ENCODE assay signal across 16 cellular contexts in the genomic region with DNA sequence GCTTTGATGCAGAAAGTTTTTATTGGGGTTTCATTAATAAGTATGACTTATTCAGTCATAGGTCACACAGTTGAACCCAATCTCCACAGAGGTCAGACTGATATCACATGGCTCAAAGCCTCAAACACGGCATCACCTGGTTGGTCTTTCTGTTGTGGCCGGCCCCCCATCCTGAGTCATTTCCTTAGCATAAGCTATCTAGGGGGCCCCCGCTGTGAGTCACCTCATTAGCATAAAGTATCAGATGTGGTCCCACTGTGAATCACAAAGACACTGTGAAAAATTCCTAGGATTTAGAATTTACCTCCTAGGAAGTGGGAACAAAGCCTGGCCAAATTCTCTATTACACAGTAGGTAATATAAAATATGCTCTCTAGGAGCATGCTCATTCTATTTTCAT.
DNase-seq lines count a peak whose midpoint lies in the region; ATAC-seq and TF ChIP-seq lines count a peak whose summit lies in the region.
"Had no signal": no experiment of that assay in that cellular context is flagged by ENCODE, and none has a peak within 500 bp of the region (broad histone marks: within the 10 kb centered on the region; RNA-seq: fewer than 3 reads in every experiment).

No MANE protein-coding gene starts in this region.

- H3K4me2 ChIP-seq in DND-41 (ENCODE audit: insufficient read depth, low read length), result no peak overlapping the region

- no peak overlapping the region for H3K9ac ChIP-seq in DND-41 (ENCODE audit: low read depth, low read length)

- no peaks in the 10 kb centered on the region for H3K27me3 ChIP-seq in DND-41 (ENCODE audit: insufficient read depth, low read length, poor library complexity)
- no peaks in the 10 kb centered on the region for H3K27me3 ChIP-seq in iPS DF 6.9 (ENCODE audit: control insufficient read depth, insufficient read depth, low read length)
- H3K27me3 ChIP-seq in heart right ventricle, result no peaks in the 10 kb centered on the region
- H3K27me3 ChIP-seq: colonic mucosa had no signal

- intact Hi-C loops in heart right ventricle (cut with DNase I), result no loop called here

- no CpG with 5 or more reads among the region's 3 CpGs for WGBS in iPS DF 6.9 (ENCODE audit: insufficient coverage, insufficient read length)
- 72 to 80% methylated on average over 3 of the region's 3 CpGs for WGBS in heart right ventricle, 2 donors

- DNase-seq in DND-41 (no peak), HPDE6-E6E7 (ENCODE audit: extremely low spot score) (peak; percentile 4), SW480 (ENCODE audit: low spot score) (peak; percentile 89), iPS DF 6.9 (ENCODE audit: low read depth, low spot score) (peak; percentile 55), HCEC 1CT (no peak), NCI-H128 (lab: John Stamatoyannopoulos, UW; ENCODE audit: unreplicated experiment) (no peak), heart right ventricle (no peak)
- DNase-seq: activated naive CD8-positive, alpha-beta T cell treated with anti-CD3 and anti-CD28 coated beads, Interleukin-2, amount 50 U/mL, for 24 hours; activated T-cell treated with anti-CD3 and anti-CD28 coated beads for 4 hours; colonic mucosa; islet precursor cell; NCI-H1092 treated with DMSO at 0.1 percent for 48 hours; NCI-H524 treated with DMSO at 0.1 percent for 48 hours; stimulated activated CD4-positive, alpha-beta T cell treated with anti-CD3 and anti-CD28 coated beads, Interleukin-4, amount 100 ng/mL, for 24 hours; stimulated activated naive B cell treated with anti-CD40 and anti-IgM and Interleukin-4, amounts not matched to agents 10 μg/mL and 1 μg/mL and 100 μg/mL, for 72 hours had no signal

- ATAC-seq in DND-41 (ENCODE audit: insufficient read depth, low read depth) (peak; percentile 29; the same call in 1 of the 3 replicates), HG03135 (IDR thresholded peaks at IDR 0.05; ENCODE audit: unreplicated experiment) (no peak), heart right ventricle (no peak)
- ATAC-seq: activated naive CD8-positive, alpha-beta T cell treated with anti-CD3 and anti-CD28 coated beads, Interleukin-2, amount 50 U/mL, for 24 hours; stimulated activated naive B cell treated with anti-CD40 and anti-IgM and Interleukin-4, amounts not matched to agents 10 μg/mL and 1 μg/mL and 100 μg/mL, for 72 hours had no signal

- no peak for TF ChIP-seq CTCF in DND-41 (IDR thresholded peaks at IDR 0.05; ENCODE audit: borderline replicate concordance, extremely low read depth, low read length, poor library complexity, severe bottlenecking)
- TF ChIP-seq CTCF in heart right ventricle (IDR thresholded peaks at IDR 0.05), result no peak

- H3K4me1 ChIP-seq in DND-41 (ENCODE audit: insufficient read depth, low read length) (no peaks in the 10 kb centered on the region), iPS DF 6.9 (ENCODE audit: control insufficient read depth, insufficient read depth, low read length) (peaks cover 6% of the 10 kb centered on the region; the same call in 1 of the 2 replicates), heart right ventricle (no peaks in the 10 kb centered on the region)
- H3K4me1 ChIP-seq: colonic mucosa had no signal

- H3K9me3 ChIP-seq in DND-41 (ENCODE audit: insufficient read depth, low read length, severe bottlenecking) (no peaks in the 10 kb centered on the region), iPS DF 6.9 (ENCODE audit: control insufficient read depth, insufficient read depth, low read length) (no peaks in the 10 kb centered on the region), heart right ventricle (no peaks in the 10 kb centered on the region)
- H3K9me3 ChIP-seq: colonic mucosa had no signal

- H4K20me1 ChIP-seq in DND-41 (ENCODE audit: insufficient read depth, low read length), result no peaks in the 10 kb centered on the region

- no peak overlapping the region for H3K4me3 ChIP-seq in DND-41 (ENCODE audit: low read depth in 1 of 2, low read length in 2 of 2)
- H3K4me3 ChIP-seq in iPS DF 6.9 (ENCODE audit: low read length), result no peak overlapping the region
- H3K4me3 ChIP-seq in heart right ventricle, result no peak overlapping the region
- H3K4me3 ChIP-seq: colonic mucosa had no signal

- no peak overlapping the region for H3K27ac ChIP-seq in DND-41 (ENCODE audit: low read length)
- H3K27ac ChIP-seq in iPS DF 6.9 (ENCODE audit: low read length), result no peak overlapping the region
- no peak overlapping the region for H3K27ac ChIP-seq in heart right ventricle
- H3K27ac ChIP-seq: colonic mucosa had no signal

- no peak overlapping the region for H2AFZ ChIP-seq in DND-41 (ENCODE audit: low read depth, low read length)

- no peaks in the 10 kb centered on the region for H3K79me2 ChIP-seq in DND-41 (ENCODE audit: insufficient read depth, low read length)

- H3K36me3 ChIP-seq in DND-41 (ENCODE audit: insufficient read depth, low read length) (no peaks in the 10 kb centered on the region), iPS DF 6.9 (ENCODE audit: control insufficient read depth, insufficient read depth, low read length) (no peaks in the 10 kb centered on the region), heart right ventricle (no peaks in the 10 kb centered on the region)
- H3K36me3 ChIP-seq: colonic mucosa had no signal

Comparison
In these comparisons a context has a peak if more than half of its experiments do, and no peak if none do; other contexts are left out.
1. DNase-seq: peak in HPDE6-E6E7 (single experiment), SW480 (single experiment) and iPS DF 6.9 (single experiment); none in DND-41 (single experiment), HCEC 1CT (single experiment), NCI-H128 (single experiment) and heart right ventricle (0 of 2).